Comparison of ENCODE assay signal across 12 cellular contexts in the genomic region with DNA sequence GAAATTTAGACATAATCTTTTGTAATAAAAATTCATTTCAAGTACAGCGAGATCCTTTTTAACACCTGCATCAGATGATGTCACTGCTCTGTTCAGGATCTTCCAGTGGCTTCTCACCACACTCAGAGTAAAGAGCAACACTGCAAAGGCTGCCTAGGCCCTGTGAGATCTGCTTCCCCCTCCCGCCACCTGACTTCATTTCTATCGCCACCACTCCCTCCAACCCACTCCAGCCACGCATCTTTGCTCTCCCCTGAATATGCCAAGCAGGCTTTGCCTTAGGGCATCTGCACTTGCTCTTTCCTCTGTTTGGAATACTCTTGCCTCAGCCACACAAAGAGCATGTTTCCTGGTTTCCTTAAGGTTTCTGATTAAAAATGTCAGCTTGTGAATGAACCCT. TPM values are rescaled to one million over a fixed set of nuclear protein-coding genes. Genes with fewer than 3 reads are reported as not detected.
DNase-seq lines count a peak whose midpoint lies in the region; ATAC-seq lines count a peak whose summit lies in the region.
"Had no signal": no experiment of that assay in that cellular context is flagged by ENCODE, and none has a peak within 500 bp of the region (broad histone marks: within the 10 kb centered on the region; RNA-seq: fewer than 3 reads in every experiment).

No MANE protein-coding gene starts in this region.

- 87% methylated on average over 4 of the region's 4 CpGs for WGBS in mesenchymal stem cell

- no peaks in the 10 kb centered on the region for H3K27me3 ChIP-seq in mesenchymal stem cell (ENCODE audit: control insufficient read depth in 1 of 2, insufficient read depth in 1 of 2, low read length in 2 of 2)

- no peaks in the 10 kb centered on the region for H3K9me3 ChIP-seq in mesenchymal stem cell (ENCODE audit: control insufficient read depth, low read length)

- peaks cover 13% of the 10 kb centered on the region for H3K4me1 ChIP-seq in mesenchymal stem cell (ENCODE audit: control insufficient read depth, insufficient read depth, low read depth, low read length)

- no peak overlapping the region for H2AFZ ChIP-seq in mesenchymal stem cell (ENCODE audit: low read depth, low read length)

- H3K36me3 Mint-ChIP-seq in stimulated activated naive CD8-positive, alpha-beta T cell treated with anti-CD3 and anti-CD28 coated beads, Interleukin-15, Interleukin-2, amounts not matched to agents 100 ng/mL and 50 ng/mL, for 24 hours (ENCODE audit: low read depth): peaks cover 18% of the 10 kb centered on the region
- H3K36me3 Mint-ChIP-seq in central memory CD8-positive, alpha-beta T cell (ENCODE audit: insufficient read depth): peaks cover 14% of the 10 kb centered on the region

- H3K23ac ChIP-seq in mesenchymal stem cell (ENCODE audit: low read length in 2 of 2): no peak overlapping the region

- peak overlapping the region; percentile 41 to 56 for H3K18ac ChIP-seq in mesenchymal stem cell (ENCODE audit: low read depth in 1 of 2, low read length in 2 of 2)

- H4K8ac ChIP-seq in mesenchymal stem cell (ENCODE audit: low read length): no peak overlapping the region

- no peak overlapping the region for H2BK15ac ChIP-seq in mesenchymal stem cell (ENCODE audit: low read depth, poor library complexity, severe bottlenecking)

- no peak overlapping the region for H3K4me2 ChIP-seq in mesenchymal stem cell (ENCODE audit: low read length, poor library complexity, severe bottlenecking)

- H4K91ac ChIP-seq in mesenchymal stem cell (ENCODE audit: low read length): no peak overlapping the region

- H3K79me1 ChIP-seq in mesenchymal stem cell (replicated peaks; ENCODE audit: low read length, poor library complexity, severe bottlenecking): peaks cover 8% of the 10 kb centered on the region

- no peak overlapping the region for H2BK120ac ChIP-seq in mesenchymal stem cell (ENCODE audit: low read depth, low read length)

- no peak overlapping the region for H2BK5ac ChIP-seq in mesenchymal stem cell (ENCODE audit: low read depth, low read length, poor library complexity, severe bottlenecking)

- no peaks in the 10 kb centered on the region for H3K9me3 Mint-ChIP-seq in stimulated activated naive CD8-positive, alpha-beta T cell treated with anti-CD3 and anti-CD28 coated beads, Interleukin-15, Interleukin-2, amounts not matched to agents 100 ng/mL and 50 ng/mL, for 24 hours
- no peaks in the 10 kb centered on the region for H3K9me3 Mint-ChIP-seq in central memory CD8-positive, alpha-beta T cell
- H3K9me3 Mint-ChIP-seq: activated naive CD8-positive, alpha-beta T cell treated with anti-CD3 and anti-CD28 coated beads, Interleukin-2, amount 10 ng/mL, durations not matched to agents 7 days and 5 days had no signal

- H2BK12ac ChIP-seq in mesenchymal stem cell (ENCODE audit: low read length in 2 of 2): no peak overlapping the region

- H2AK5ac ChIP-seq in mesenchymal stem cell (ENCODE audit: low read length, severe bottlenecking): peak overlapping the region; percentile 77

- H3K4me3 ChIP-seq in mesenchymal stem cell (ENCODE audit: insufficient read depth in 1 of 2, low read depth in 1 of 2, low read length in 2 of 2): no peak overlapping the region

- no peak for DNase-seq in stimulated activated naive CD8-positive, alpha-beta T cell treated with anti-CD3 and anti-CD28 coated beads, Interleukin-15, Interleukin-2, amounts not matched to agents 100 U/mL and 50 U/mL, for 24 hours
- DNase-seq in central memory CD8-positive, alpha-beta T cell (ENCODE audit: low spot score in 2 of 2): no peak
- no peak for DNase-seq in mesenchymal stem cell
- DNase-seq in NCI-H2029 treated with DMSO at 0.1 percent for 48 hours (lab: John Stamatoyannopoulos, UW): no peak
- DNase-seq in Ammon's horn (ENCODE audit: low spot score): no peak
- DNase-seq: activated CD4-positive, CD25-positive, alpha-beta regulatory T cell; activated naive CD8-positive, alpha-beta T cell treated with anti-CD3 and anti-CD28 coated beads, Interleukin-2, amount 10 ng/mL, durations not matched to agents 7 days and 5 days; NCI-H1105 treated with DMSO at 0.1 percent for 48 hours; stimulated activated CD4-positive, alpha-beta T cell treated with anti-CD3 and anti-CD28 coated beads, Interleukin-4, amount 100 ng/mL, for 1 hour had no signal

- H3K9ac ChIP-seq in mesenchymal stem cell (ENCODE audit: low read length): peak overlapping the region; percentile 79

- H3K36me3 ChIP-seq in mesenchymal stem cell (ENCODE audit: control insufficient read depth in 1 of 2, insufficient read depth in 2 of 2, low read depth in 1 of 2, low read length in 2 of 2): peaks cover 3 to 9% of the 10 kb centered on the region in 2 experiments

- no peak for ATAC-seq in stimulated activated naive CD8-positive, alpha-beta T cell treated with anti-CD3 and anti-CD28 coated beads, Interleukin-15, Interleukin-2, amounts not matched to agents 100 U/mL and 50 U/mL, for 24 hours
- no peak for ATAC-seq in central memory CD8-positive, alpha-beta T cell (replicated peaks; ENCODE audit: extremely low read depth, poor library complexity, severe bottlenecking)
- ATAC-seq in HG02642 (IDR thresholded peaks at IDR 0.05; ENCODE audit: poor library complexity, unreplicated experiment): no peak
- ATAC-seq in HG02759 (IDR thresholded peaks at IDR 0.05; ENCODE audit: unreplicated experiment): no peak

- peaks cover 48% of the 10 kb centered on the region for H3K4me1 Mint-ChIP-seq in stimulated activated naive CD8-positive, alpha-beta T cell treated with anti-CD3 and anti-CD28 coated beads, Interleukin-15, Interleukin-2, amounts not matched to agents 100 ng/mL and 50 ng/mL, for 24 hours (ENCODE audit: low read depth)
- H3K4me1 Mint-ChIP-seq in central memory CD8-positive, alpha-beta T cell: peaks cover 45% of the 10 kb centered on the region

- H3K27me3 Mint-ChIP-seq in stimulated activated naive CD8-positive, alpha-beta T cell treated with anti-CD3 and anti-CD28 coated beads, Interleukin-15, Interleukin-2, amounts not matched to agents 100 ng/mL and 50 ng/mL, for 24 hours: no peaks in the 10 kb centered on the region
- no peaks in the 10 kb centered on the region for H3K27me3 Mint-ChIP-seq in central memory CD8-positive, alpha-beta T cell
- H3K27me3 Mint-ChIP-seq: activated naive CD8-positive, alpha-beta T cell treated with anti-CD3 and anti-CD28 coated beads, Interleukin-2, amount 10 ng/mL, durations not matched to agents 7 days and 5 days had no signal

- H3K27ac ChIP-seq in mesenchymal stem cell (ENCODE audit: low read length, poor library complexity, severe bottlenecking): peak overlapping the region; percentile 50

- H3K4me3 Mint-ChIP-seq in stimulated activated naive CD8-positive, alpha-beta T cell treated with anti-CD3 and anti-CD28 coated beads, Interleukin-15, Interleukin-2, amounts not matched to agents 100 ng/mL and 50 ng/mL, for 24 hours: no peak overlapping the region
- no peak overlapping the region for H3K4me3 Mint-ChIP-seq in central memory CD8-positive, alpha-beta T cell
- H3K4me3 Mint-ChIP-seq: activated naive CD8-positive, alpha-beta T cell treated with anti-CD3 and anti-CD28 coated beads, Interleukin-2, amount 10 ng/mL, durations not matched to agents 7 days and 5 days had no signal

- H3K4ac ChIP-seq in mesenchymal stem cell (ENCODE audit: low read depth in 1 of 2, low read length in 2 of 2): no peak overlapping the region

- peak overlapping the region in 1 of 2 experiments; percentile 37 for H3K14ac ChIP-seq in mesenchymal stem cell (ENCODE audit: low read length in 2 of 2)

- peak overlapping the region; percentile 50 for H3K27ac Mint-ChIP-seq in stimulated activated naive CD8-positive, alpha-beta T cell treated with anti-CD3 and anti-CD28 coated beads, Interleukin-15, Interleukin-2, amounts not matched to agents 100 ng/mL and 50 ng/mL, for 24 hours
- H3K27ac Mint-ChIP-seq in central memory CD8-positive, alpha-beta T cell (ENCODE audit: low read depth): peak overlapping the region; percentile 1
- H3K27ac Mint-ChIP-seq: activated naive CD8-positive, alpha-beta T cell treated with anti-CD3 and anti-CD28 coated beads, Interleukin-2, amount 10 ng/mL, durations not matched to agents 7 days and 5 days had no signal

RNA-seq across cellular contexts. Expression of a gene that starts 58.3 kb away (rescaled TPM):
- 41.7 TPM for polyA plus RNA-seq in mesenchymal stem cell (2013, experiment 1 of 2)
- 43.8 TPM for polyA plus RNA-seq in mesenchymal stem cell (2013, experiment 2 of 2)
